Comparison of ENCODE assay signal across 14 cellular contexts in the genomic region with DNA sequence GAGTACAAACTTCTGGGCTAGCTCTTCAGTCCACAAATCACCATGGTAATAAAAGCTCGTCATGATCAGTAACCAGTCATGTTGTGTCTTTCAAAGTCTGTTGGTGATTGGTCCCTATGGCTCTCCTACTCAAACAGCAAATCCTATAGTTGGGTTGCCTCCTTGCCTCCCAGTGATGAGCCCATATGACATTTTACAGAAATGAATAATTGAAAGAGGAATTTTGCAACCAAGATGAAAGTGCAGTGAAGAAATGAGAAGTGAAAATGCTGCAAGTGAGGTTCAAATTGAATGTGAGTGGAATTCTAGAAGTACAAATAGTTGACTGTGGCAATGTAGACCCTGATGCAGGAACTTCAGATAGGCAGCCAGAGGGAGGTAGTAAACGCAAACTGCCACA.
"Had no signal": no experiment of that assay in that cellular context is flagged by ENCODE, and none has a peak within 500 bp of the region (broad histone marks: within the 10 kb centered on the region; RNA-seq: fewer than 3 reads in every experiment).

No MANE protein-coding gene starts in this region.

- DNase-seq: activated CD4-positive, alpha-beta T cell treated with anti-CD3 and anti-CD28 coated beads, Interleukin-2, amount 50 U/mL, for 48 hours; activated gamma-delta T cell treated with Interleukin-2 at 50 U/mL for 16 hours; activated naive CD8-positive, alpha-beta T cell treated with anti-CD3 and anti-CD28 coated beads for 36 hours; activated T-cell treated with anti-CD3 and anti-CD28 coated beads, Interleukin-2, amount 50 U/mL, for 48 hours; anterior cingulate cortex; cerebellar nuclear complex; dermis blood vessel endothelial cell; erythroblast; pancreas; stimulated activated CD4-positive, alpha-beta T cell treated with anti-CD3 and anti-CD28 coated beads, Interleukin-4, amount 100 ng/mL, for 1 hour; stimulated activated CD8-positive, alpha-beta memory T cell treated with anti-CD3 and anti-CD28 coated beads, Interleukin-4, amount 100 ng/mL, for 48 hours; stomach; uterus had no signal

- ATAC-seq: activated CD4-positive, CD25-positive, alpha-beta regulatory T cell treated with anti-CD3 and anti-CD28 coated beads, Interleukin-2, amount 50 U/mL, for 24 hours; pancreas had no signal
